ENCODE assay signal across 11 cellular contexts in genomic region chr14:69651653-69652052, GRCh38. TPM values are rescaled to one million over a fixed set of nuclear protein-coding genes. Genes with fewer than 3 reads are reported as not detected.
DNase-seq lines count a peak whose midpoint lies in the region; ATAC-seq, FAIRE-seq and TF ChIP-seq lines count a peak whose summit lies in the region.
"Had no signal": no experiment of that assay in that cellular context is flagged by ENCODE, and none has a peak within 500 bp of the region (broad histone marks: within the 10 kb centered on the region; RNA-seq: fewer than 3 reads in every experiment).

No MANE protein-coding gene starts in this region.

- no peaks in the 10 kb centered on the region for H3K9me2 ChIP-seq in PC-3 (replicated peaks; ENCODE audit: low read length)

- CTCF ChIA-PET in Caco-2 (lab: Charles Lee) (interaction anchor here (0.6 to 0.7 kb wide), 2 partner anchors 15 to 145 kb away, joined by 3 read pairs; partner anchors contain the start of gene SLC10A1), PC-3 (lab: Charles Lee) (no interaction called here)

- no peaks in the 10 kb centered on the region for H3K36me3 ChIP-seq in Caco-2 (ENCODE audit: control insufficient read depth, insufficient read depth, low read length)
- H3K36me3 ChIP-seq in PC-3 (ENCODE audit: low read depth, low read length) = no peaks in the 10 kb centered on the region
- no peaks in the 10 kb centered on the region for H3K36me3 ChIP-seq in pancreas

- H3K27ac Mint-ChIP-seq in Caco-2 (ENCODE audit: unreplicated experiment) = peak overlapping the region; percentile 42
- H3K27ac Mint-ChIP-seq: nephron progenitor cell had no signal

- BruUV-seq in Caco-2 (replicated peaks; lab: Mats Ljungman, UMichigan) (no TSS peak), PC-3 (replicated peaks; lab: Mats Ljungman, UMichigan) (no TSS peak)

- H3K4me1 ChIP-seq in Caco-2 (peaks cover 84% of the 10 kb centered on the region), PC-3 (ENCODE audit: insufficient read depth, low read length) (peaks cover 83% of the 10 kb centered on the region), pancreas (peaks cover 49 to 86% (median 53%) of the 10 kb centered on the region in 3 donors)

- 0 out of 2 replicates have a peak, but pooled peaks cover 4% of the 10 kb centered on the region for H4K20me1 ChIP-seq in PC-3 (ENCODE audit: low read length)

- no peaks in the 10 kb centered on the region for H3F3A ChIP-seq in PC-3 (ENCODE audit: low read length, unreplicated experiment)

- H3K27ac ChIP-seq in PC-3 (ENCODE audit: low read length) = peak overlapping the region; percentile 12; the same call in 1 of the 2 replicates
- peak overlapping the region; percentile 82 for H3K27ac ChIP-seq in epithelial cell of prostate
- H3K27ac ChIP-seq in pancreas = peak overlapping the region in 3 of 4 donors; percentile 2 to 72 (median 41)

- no peak overlapping the region for H3K9ac ChIP-seq in PC-3 (ENCODE audit: low read length)

- DNase-seq in Caco-2 = no peak
- no peak for DNase-seq in PC-3
- DNase-seq in epithelial cell of prostate (ENCODE audit: low read depth, low spot score) = no peak
- DNase-seq in pancreas = no peak
- no peak for DNase-seq in midbrain (lab: John Stamatoyannopoulos, UW)
- DNase-seq in effector CD4-positive, alpha-beta T cell = no peak
- DNase-seq: DMS79, NCI-H1436 treated with DMSO at 0.1 percent for 48 hours, nephron progenitor cell had no signal

- H3K4me2 ChIP-seq in PC-3 (ENCODE audit: low read length) = peak overlapping the region; percentile 66

- ATAC-seq in PC-3 = no peak
- ATAC-seq in pancreas = peak; percentile 44 to 64 (median 52)
- ATAC-seq in HG02840 (IDR thresholded peaks at IDR 0.05; ENCODE audit: low FRiP score, unreplicated experiment) = no peak
- ATAC-seq in GM21447 (IDR thresholded peaks at IDR 0.05; ENCODE audit: unreplicated experiment) = no peak

- H3K4me3 Mint-ChIP-seq in Caco-2 (ENCODE audit: unreplicated experiment) = peak overlapping the region; percentile 7
- H3K4me3 Mint-ChIP-seq: nephron progenitor cell had no signal

- no peak overlapping the region for H3K4me3 ChIP-seq in Caco-2 (ENCODE audit: low read depth, low read length)
- no peak overlapping the region for H3K4me3 ChIP-seq in PC-3 (ENCODE audit: low read length)
- H3K4me3 ChIP-seq in pancreas = no peak overlapping the region

- POLR2A ChIA-PET in Caco-2 (lab: Charles Lee) (no interaction called here), PC-3 (lab: Charles Lee; ENCODE audit: unreplicated experiment) (no interaction called here)

- no peak for FAIRE-seq in pancreas (lab: Jason Lieb, UNC)

- H2AFZ ChIP-seq in PC-3 (ENCODE audit: low read length) = no peak overlapping the region

- TF ChIP-seq CTCF in Caco-2 (IDR thresholded peaks at IDR 0.05; ENCODE audit: insufficient read depth in 1 of 2, low read depth in 1 of 2, low read length in 1 of 2, severe bottlenecking in 1 of 2, unreplicated experiment in 1 of 2) (no peak), PC-3 (conservative IDR thresholded peaks at IDR 0.05; ENCODE audit: low read depth, low read length) (no peak), pancreas (IDR thresholded peaks at IDR 0.05) (no peak)

- no peaks in the 10 kb centered on the region for H3K27me3 ChIP-seq in Caco-2 (replicated peaks; ENCODE audit: control insufficient read depth, insufficient read depth, low read length)
- no peaks in the 10 kb centered on the region for H3K27me3 ChIP-seq in PC-3 (ENCODE audit: low read length)
- no peaks in the 10 kb centered on the region for H3K27me3 ChIP-seq in pancreas

- H3K36me3 Mint-ChIP-seq in Caco-2 (ENCODE audit: insufficient read depth, unreplicated experiment) = no peaks in the 10 kb centered on the region

- 24 to 40% methylated on average over 1 of the region's 1 CpG for WGBS in pancreas, 2 donors

- H3K9me3 ChIP-seq in Caco-2 (no peaks in the 10 kb centered on the region), PC-3 (ENCODE audit: low read length) (no peaks in the 10 kb centered on the region), pancreas (no peaks in the 10 kb centered on the region)

- H3K9me3 Mint-ChIP-seq in Caco-2 (ENCODE audit: unreplicated experiment) = no peaks in the 10 kb centered on the region
- H3K9me3 Mint-ChIP-seq: nephron progenitor cell had no signal

- H3K27me3 Mint-ChIP-seq in Caco-2 (ENCODE audit: insufficient read depth, unreplicated experiment) = no peaks in the 10 kb centered on the region

- intact Hi-C loops in Caco-2 (cut with micrococcal nuclease; ENCODE audit: unreplicated experiment) = no loop called here
- intact Hi-C loops in PC-3 (cut with micrococcal nuclease) = no loop called here
- intact Hi-C loops in pancreas (cut with DNase I) = no loop called here

- H3K79me2 ChIP-seq in PC-3 (ENCODE audit: low read length) = peaks cover 53% of the 10 kb centered on the region

- peaks cover 49% of the 10 kb centered on the region for H3K4me1 Mint-ChIP-seq in Caco-2 (ENCODE audit: low read depth, unreplicated experiment)

RNA-seq across cellular contexts. Expression of gene SUSD6, which starts 40.3 kb away (rescaled TPM):
- total RNA-seq in Caco-2 (2022) (16.6 and 21.5 TPM in 2 replicates), PC-3 (2014; rRNA removed) (6.1 and 9.3 TPM in 2 replicates), pancreas (10 to 100 TPM; 17.8 to 41.9 (median 22.8) TPM)
- polyA plus RNA-seq in pancreas = 10 to 100 TPM in 1 of 2 donors, 1 to 10 TPM in 1; 8.9 to 12.2 TPM

Comparison
In these comparisons a context has a peak if more than half of its experiments do, and no peak if none do; other contexts are left out.
1. ATAC-seq: peak in pancreas (4 of 4); none in PC-3 (single experiment), HG02840 (single experiment) and GM21447 (single experiment).
2. H3K27ac ChIP-seq: peak in every context shown above with its lines; median percentile 82 in epithelial cell of prostate; 41 in pancreas; 12 in PC-3.